18 cellular contexts compared by ENCODE assay signal in the genomic region with DNA sequence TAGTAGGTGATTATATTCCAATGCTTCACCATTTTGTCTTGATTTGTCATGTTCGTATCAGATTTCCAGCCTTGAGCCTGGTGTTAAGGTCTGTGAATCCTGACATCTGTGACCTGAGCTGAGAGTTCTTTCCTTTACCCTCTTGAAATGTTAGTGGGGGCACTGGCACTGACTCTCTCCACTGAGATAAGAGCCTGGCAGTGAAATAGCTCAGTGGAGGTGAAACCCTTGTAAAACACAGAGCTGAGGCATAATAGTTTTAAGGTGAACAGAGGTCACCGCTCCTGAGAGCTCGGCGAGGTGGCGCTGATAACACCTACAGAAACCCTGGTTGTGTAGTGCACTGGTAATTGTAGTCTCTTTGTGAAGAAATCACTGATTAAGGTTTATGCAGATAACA.
DNase-seq lines count a peak whose midpoint lies in the region; TF ChIP-seq lines count a peak whose summit lies in the region.
"Had no signal": no experiment of that assay in that cellular context is flagged by ENCODE, and none has a peak within 500 bp of the region (broad histone marks: within the 10 kb centered on the region; RNA-seq: fewer than 3 reads in every experiment).

No MANE protein-coding gene starts in this region.

- H3K4me3 Mint-ChIP-seq in H9 (no peak overlapping the region), neural progenitor cell (no peak overlapping the region)
- H3K4me3 Mint-ChIP-seq: CD4-positive, alpha-beta memory T cell had no signal

- no peak overlapping the region for H4K91ac ChIP-seq in H9 (ENCODE audit: insufficient read length, low read depth, low read length)

- H3K4me2 ChIP-seq in H9 (ENCODE audit: insufficient read depth, insufficient read length, low read length) (no peak overlapping the region), neural progenitor cell (no peak overlapping the region)
- H3K4me2 ChIP-seq: A549, BLaER1 had no signal

- H3K56ac ChIP-seq in H9 (ENCODE audit: insufficient read length, low read depth, low read length) = no peak overlapping the region

- H2BK5ac ChIP-seq in H9 (ENCODE audit: insufficient read length, low read length) = no peak overlapping the region

- H3K4me3 ChIP-seq in cardiac muscle cell = no peak overlapping the region
- no peak overlapping the region for H3K4me3 ChIP-seq in neural progenitor cell
- H3K4me3 ChIP-seq: A549, BLaER1, GM23248 had no signal

- no peaks in the 10 kb centered on the region for H3K79me1 ChIP-seq in H9 (ENCODE audit: insufficient read depth, low read depth, low read length, poor library complexity, severe bottlenecking)

- no peak overlapping the region for H4K5ac ChIP-seq in H9 (ENCODE audit: insufficient read length, low read depth, low read length)

- peak overlapping the region; percentile 12 to 30 (median 17); a peak in 3 of 7 replicates for H3K27ac Mint-ChIP-seq in H9
- peak overlapping the region; percentile 9 for H3K27ac Mint-ChIP-seq in neural progenitor cell

- no peaks in the 10 kb centered on the region for H3K36me3 ChIP-seq in cardiac muscle cell
- no peaks in the 10 kb centered on the region for H3K36me3 ChIP-seq in neural progenitor cell
- H3K36me3 ChIP-seq: BLaER1 had no signal

- no peak overlapping the region for H3K14ac ChIP-seq in H9 (ENCODE audit: insufficient read depth, low read length)

- no peak overlapping the region for H3K4ac ChIP-seq in H9 (ENCODE audit: low read depth, low read length)

- H2AK5ac ChIP-seq in H9 (ENCODE audit: insufficient read length, low read length) = no peak overlapping the region

- no peaks in the 10 kb centered on the region for H3K23me2 ChIP-seq in H9 (ENCODE audit: insufficient read length, low read depth, low read length, poor library complexity, severe bottlenecking)

- H3K27me3 ChIP-seq in H9 (ENCODE audit: insufficient read depth, low read length) (no peaks in the 10 kb centered on the region), cardiac muscle cell (no peaks in the 10 kb centered on the region), neural progenitor cell (no peaks in the 10 kb centered on the region)
- H3K27me3 ChIP-seq: BLaER1 had no signal

- H3K23ac ChIP-seq in H9 (ENCODE audit: insufficient read length, low read depth, low read length) = no peak overlapping the region

- no peaks in the 10 kb centered on the region for H4K20me1 ChIP-seq in H9 (ENCODE audit: control insufficient read depth, insufficient read depth, insufficient read length)
- no peaks in the 10 kb centered on the region for H4K20me1 ChIP-seq in neural progenitor cell (ENCODE audit: low read depth)
- H4K20me1 ChIP-seq: BLaER1 had no signal

- TF ChIP-seq CTCF in H9 (conservative IDR thresholded peaks at IDR 0.05) (no peak), cardiac muscle cell (IDR thresholded peaks at IDR 0.05; ENCODE audit: low read depth, low read length) (no peak), neural progenitor cell (IDR thresholded peaks at IDR 0.05) (no peak)

- H3K79me2 ChIP-seq in H9 (ENCODE audit: insufficient read depth, low read length) (no peaks in the 10 kb centered on the region), neural progenitor cell (ENCODE audit: low read depth) (no peaks in the 10 kb centered on the region)

- WGBS in H9 (ENCODE audit: extremely low coverage, insufficient read length, low lambda C conversion rate) = no CpG with 5 or more reads among the region's 5 CpGs

- H3K9ac ChIP-seq in H9 (ENCODE audit: extremely low read depth, insufficient read length, low read length) (no peak overlapping the region), neural progenitor cell (no peak overlapping the region)
- H3K9ac ChIP-seq: BLaER1, GM23248 had no signal

- peaks cover 26 to 35% of the 10 kb centered on the region in 2 experiments for H3K4me1 Mint-ChIP-seq in H9
- peaks cover 8% of the 10 kb centered on the region for H3K4me1 Mint-ChIP-seq in neural progenitor cell
- H3K4me1 Mint-ChIP-seq: CD4-positive, alpha-beta memory T cell had no signal

- no peak overlapping the region for H2AFZ ChIP-seq in H9 (ENCODE audit: low read length)
- H2AFZ ChIP-seq in neural progenitor cell (replicated peaks) = no peak overlapping the region
- H2AFZ ChIP-seq: GM23248 had no signal

- H3K27ac ChIP-seq in H9 (ENCODE audit: insufficient read length, low read depth, low read length) (no peak overlapping the region), cardiac muscle cell (peak overlapping the region; percentile 79), neural progenitor cell (no peak overlapping the region)
- H3K27ac ChIP-seq: A549, BLaER1, GM23248 had no signal

- H3K4me1 ChIP-seq in H9 (ENCODE audit: insufficient read depth, low read length) = peaks cover 2% of the 10 kb centered on the region; the same call in 1 of the 2 replicates
- H3K4me1 ChIP-seq in cardiac muscle cell (ENCODE audit: low read depth) = peaks cover 32% of the 10 kb centered on the region
- H3K4me1 ChIP-seq in neural progenitor cell = peaks cover 18% of the 10 kb centered on the region
- H3K4me1 ChIP-seq: A549 had no signal

- no peaks in the 10 kb centered on the region for H3F3A ChIP-seq in neural progenitor cell (ENCODE audit: low read depth)

- H3K9me3 Mint-ChIP-seq in H9 = peaks cover 14 to 16% of the 10 kb centered on the region in 2 experiments
- peaks cover 5% of the 10 kb centered on the region for H3K9me3 Mint-ChIP-seq in neural progenitor cell

- H2BK20ac ChIP-seq in H9 (ENCODE audit: low read depth, low read length, poor library complexity, severe bottlenecking) = no peak overlapping the region

- H2BK12ac ChIP-seq in H9 (ENCODE audit: insufficient read length, low read depth, low read length) = no peak overlapping the region

- no peak overlapping the region for H2BK15ac ChIP-seq in H9 (ENCODE audit: low read depth, low read length)

- H4K8ac ChIP-seq in H9 (replicated peaks; ENCODE audit: insufficient read length, low read depth, low read length) = no peak overlapping the region

- peaks cover 7 to 28% (median 23%) of the 10 kb centered on the region in 3 experiments; a peak in 6 of 7 replicates for H3K36me3 Mint-ChIP-seq in H9 (ENCODE audit: insufficient read depth in 1 of 3, low read depth in 3 of 3)
- no peaks in the 10 kb centered on the region for H3K36me3 Mint-ChIP-seq in neural progenitor cell
- H3K36me3 Mint-ChIP-seq: CD4-positive, alpha-beta memory T cell had no signal

- DNase-seq in H9 (no peak), NCI-H2227 (lab: John Stamatoyannopoulos, UW; ENCODE audit: unreplicated experiment) (peak; percentile 41), cardiac muscle cell (ENCODE audit: low read depth in 1 of 2, low spot score in 1 of 2) (peak in 1 of 2 donors; percentile 87), neural progenitor cell (ENCODE audit: low spot score) (no peak), putamen (ENCODE audit: low spot score) (no peak), middle frontal gyrus (ENCODE audit: extremely low spot score, low spot score) (no peak), NCI-H82 treated with DMSO at 0.1 percent for 48 hours (lab: John Stamatoyannopoulos, UW; ENCODE audit: unreplicated experiment) (no peak)
- DNase-seq: CD4-positive, alpha-beta memory T cell; GF-D8; GM23248; NCI-H1105 treated with DMSO at 0.1 percent for 48 hours; NCI-H1694 treated with DMSO at 0.1 percent for 48 hours; NCI-H2107; NCI-H748 treated with DMSO at 0.1 percent for 48 hours; OCI-M1; SHP77 treated with DMSO at 0.1 percent for 48 hours had no signal

- H3K9me3 ChIP-seq in H9 (ENCODE audit: control insufficient read depth, low read depth, low read length) (no peaks in the 10 kb centered on the region), cardiac muscle cell (ENCODE audit: low read depth) (no peaks in the 10 kb centered on the region), neural progenitor cell (ENCODE audit: low read depth) (no peaks in the 10 kb centered on the region)
- H3K9me3 ChIP-seq: A549 had no signal

- H2BK120ac ChIP-seq in H9 (ENCODE audit: low read depth, low read length, poor library complexity, severe bottlenecking) = no peak overlapping the region

- no peak overlapping the region for H3T11ph ChIP-seq in H9 (ENCODE audit: low read length)

- H3K27me3 Mint-ChIP-seq in H9 (ENCODE audit: low read depth) (peaks cover 6% of the 10 kb centered on the region), neural progenitor cell (ENCODE audit: insufficient read depth, low read depth) (peaks cover 2% of the 10 kb centered on the region)

- H3K18ac ChIP-seq in H9 (ENCODE audit: insufficient read length, low read depth, low read length) = no peak overlapping the region
